In genomic region chr13:48235814-48236135, GRCh38 we compare ENCODE assay signal across 8 cellular contexts. TPM values are rescaled to one million over a fixed set of nuclear protein-coding genes. Genes with fewer than 3 reads are reported as not detected.
DNase-seq lines count a peak whose midpoint lies in the region; ATAC-seq and TF ChIP-seq lines count a peak whose summit lies in the region.

No MANE protein-coding gene starts in this region.

- H3K4me3 ChIP-seq in HEK293 (ENCODE audit: low read depth, low read length) (peak overlapping the region; percentile 11), retinal pigment epithelial cell (ENCODE audit: low read length) (peak overlapping the region; percentile 97)

- H3K4me1 ChIP-seq in HEK293 (ENCODE audit: control insufficient read depth, insufficient read depth, low read length) = peaks cover 10% of the 10 kb centered on the region
- H3K4me1 ChIP-seq in foreskin keratinocyte = peaks cover 29% of the 10 kb centered on the region

- H3K27ac ChIP-seq in HEK293 (ENCODE audit: extremely low read depth, low read depth, low read length) = peak overlapping the region; percentile 53
- peak overlapping the region; percentile 99 for H3K27ac ChIP-seq in foreskin keratinocyte

- no peak for ATAC-seq in activated CD8-positive, alpha-beta T cell treated with anti-CD3 and anti-CD28 coated beads for 36 hours
- no peak for ATAC-seq in foreskin keratinocyte

- no peaks in the 10 kb centered on the region for H3K27me3 ChIP-seq in foreskin keratinocyte

- POLR2A ChIA-PET in HEK293 (lab: Yijun Ruan, JAX) = interaction anchor here (0.9 to 1.6 kb wide), 3 partner anchors 9 to 69 kb away, joined by 3 read pairs; no protein-coding TSS in a partner anchor
- POLR2A ChIA-PET in activated CD8-positive, alpha-beta T cell treated with anti-CD3 and anti-CD28 coated beads for 36 hours (lab: Charles Lee) = interaction anchor here (1.0 to 1.8 kb wide), 4 partner anchors 8 to 141 kb away, joined by 3 to 12 read pairs (median 4); partner anchors contain the start of gene MED4

- CTCF ChIA-PET in HEK293 (lab: Yijun Ruan, JAX) = interaction anchor here (0.6 to 0.8 kb wide), 2 partner anchors 95 to 533 kb away, joined by 3 read pairs; no protein-coding TSS in a partner anchor
- CTCF ChIA-PET in activated CD8-positive, alpha-beta T cell treated with anti-CD3 and anti-CD28 coated beads for 36 hours (lab: Charles Lee) = interaction anchor here (0.7 to 2.2 kb wide), 9 partner anchors 11 to 295 kb away, joined by 3 to 18 read pairs (median 4); partner anchors contain the start of gene MED4

- intact Hi-C loops in activated CD8-positive, alpha-beta T cell treated with anti-CD3 and anti-CD28 coated beads for 36 hours (cut with micrococcal nuclease) = loop anchor here (5.0 to 10.0 kb wide), 3 partner anchors 67 to 269 kb away; partner anchors contain the start of gene RB1

- peaks cover 63% of the 10 kb centered on the region for H3K4me1 Mint-ChIP-seq in activated CD8-positive, alpha-beta T cell treated with anti-CD3 and anti-CD28 coated beads for 36 hours (ENCODE audit: low read depth)

- DNase-seq in activated CD8-positive, alpha-beta T cell treated with anti-CD3 and anti-CD28 coated beads for 36 hours = no peak
- DNase-seq in foreskin keratinocyte (no peak), retinal pigment epithelial cell (ENCODE audit: low read depth) (no peak), GM10266 (ENCODE audit: extremely low spot score) (no peak), NCI-H2029 (lab: John Stamatoyannopoulos, UW) (no peak)
- no peak for DNase-seq in stimulated activated CD4-positive, alpha-beta T cell treated with anti-CD3 and anti-CD28 coated beads, Interleukin-12 subunit alpha, Interleukin-12 subunit beta, amount 100 ng/mL, for 4 hours
- no peak for DNase-seq in activated CD4-positive, alpha-beta T cell treated with anti-CD3 and anti-CD28 coated beads, Interleukin-2, amount 50 U/mL, for 1 hour

- TF ChIP-seq CTCF in HEK293 (tag by site-specific recombination; IDR thresholded peaks at IDR 0.05) (no peak), foreskin keratinocyte (conservative IDR thresholded peaks at IDR 0.05) (no peak), retinal pigment epithelial cell (conservative IDR thresholded peaks at IDR 0.05; ENCODE audit: low read depth, low read length) (no peak), GM10266 (IDR thresholded peaks at IDR 0.05; ENCODE audit: control insufficient read depth, insufficient read depth, low read depth, missing control alignments) (no peak)
- no peak for TF ChIP-seq CTCF in activated CD8-positive, alpha-beta T cell treated with anti-CD3 and anti-CD28 coated beads for 36 hours (IDR thresholded peaks at IDR 0.05)

- peaks cover 0 to 3% of the 10 kb centered on the region in 2 experiments; a peak in 1 of 3 replicates for H3K36me3 ChIP-seq in HEK293 (ENCODE audit: control insufficient read depth in 2 of 2, insufficient read depth in 1 of 2, low read length in 2 of 2)

- no peaks in the 10 kb centered on the region for H3K9me3 Mint-ChIP-seq in activated CD8-positive, alpha-beta T cell treated with anti-CD3 and anti-CD28 coated beads for 36 hours

- H3K27ac Mint-ChIP-seq in activated CD8-positive, alpha-beta T cell treated with anti-CD3 and anti-CD28 coated beads for 36 hours = peak overlapping the region; percentile 45

- no peaks in the 10 kb centered on the region for H3K27me3 Mint-ChIP-seq in activated CD8-positive, alpha-beta T cell treated with anti-CD3 and anti-CD28 coated beads for 36 hours

- H3K4me3 Mint-ChIP-seq in activated CD8-positive, alpha-beta T cell treated with anti-CD3 and anti-CD28 coated beads for 36 hours = peak overlapping the region; percentile 88

- no peaks in the 10 kb centered on the region for H3K9me3 ChIP-seq in HEK293 (ENCODE audit: control insufficient read depth, insufficient read depth, low read depth, low read length)

- peaks cover 4% of the 10 kb centered on the region for H3K36me3 Mint-ChIP-seq in activated CD8-positive, alpha-beta T cell treated with anti-CD3 and anti-CD28 coated beads for 36 hours (ENCODE audit: low read depth)

TF ChIP-seq in HEK293, 187 proteins besides CTCF, POLR2A, EP300 and RAD21:
- 0 out of 2 replicates have a peak, but pooled peaks have one; percentile 5 for TF ChIP-seq IKZF3 (tag by site-specific recombination; IDR thresholded peaks at IDR 0.05)
- no peak for TF ChIP-seq ZNF274 (IDR thresholded peaks at IDR 0.05; ENCODE audit: low read length)
- no peak for TF ChIP-seq ZNF274 (tag by site-specific recombination; IDR thresholded peaks at IDR 0.05; ENCODE audit: borderline replicate concordance)
- TF ChIP-seq ZNF112 (tag by site-specific recombination; IDR thresholded peaks at IDR 0.05) = no peak
- TF ChIP-seq ZNF600 (tag by site-specific recombination; IDR thresholded peaks at IDR 0.05) = 0 out of 2 replicates have a peak, but pooled peaks have one; percentile 6
- TF ChIP-seq REPIN1 (tag by site-specific recombination; IDR thresholded peaks at IDR 0.05; ENCODE audit: low read depth) = no peak
- no peak for TF ChIP-seq ZNF366 (tag by site-specific recombination; conservative IDR thresholded peaks at IDR 0.05)
- TF ChIP-seq ZNF785 (tag by site-specific recombination; IDR thresholded peaks at IDR 0.05) = no peak
- TF ChIP-seq TRIM28 (IDR thresholded peaks at IDR 0.05; ENCODE audit: borderline replicate concordance, low read length) = 0 out of 2 replicates have a peak, but pooled peaks have one; percentile 4
- no peak for TF ChIP-seq REST (tag by site-specific recombination; IDR thresholded peaks at IDR 0.05)
- TF ChIP-seq PRDM10 (tag by site-specific recombination; IDR thresholded peaks at IDR 0.05) = no peak
- TF ChIP-seq OSR2 (tag by site-specific recombination; IDR thresholded peaks at IDR 0.05) = no peak

RNA-seq across cellular contexts. Expression of gene ITM2B, which starts 2.8 kb away (rescaled TPM):
- total RNA-seq in activated CD8-positive, alpha-beta T cell treated with anti-CD3 and anti-CD28 coated beads for 36 hours = 10 to 100 TPM; 85.5 to 91.2 TPM
- 211 and 221 TPM in 2 replicates for total RNA-seq in foreskin keratinocyte
- 252 and 272 TPM in 2 replicates for polyA plus RNA-seq in foreskin keratinocyte
